ENCODE assay signal across 8 cellular contexts in the genomic region with DNA sequence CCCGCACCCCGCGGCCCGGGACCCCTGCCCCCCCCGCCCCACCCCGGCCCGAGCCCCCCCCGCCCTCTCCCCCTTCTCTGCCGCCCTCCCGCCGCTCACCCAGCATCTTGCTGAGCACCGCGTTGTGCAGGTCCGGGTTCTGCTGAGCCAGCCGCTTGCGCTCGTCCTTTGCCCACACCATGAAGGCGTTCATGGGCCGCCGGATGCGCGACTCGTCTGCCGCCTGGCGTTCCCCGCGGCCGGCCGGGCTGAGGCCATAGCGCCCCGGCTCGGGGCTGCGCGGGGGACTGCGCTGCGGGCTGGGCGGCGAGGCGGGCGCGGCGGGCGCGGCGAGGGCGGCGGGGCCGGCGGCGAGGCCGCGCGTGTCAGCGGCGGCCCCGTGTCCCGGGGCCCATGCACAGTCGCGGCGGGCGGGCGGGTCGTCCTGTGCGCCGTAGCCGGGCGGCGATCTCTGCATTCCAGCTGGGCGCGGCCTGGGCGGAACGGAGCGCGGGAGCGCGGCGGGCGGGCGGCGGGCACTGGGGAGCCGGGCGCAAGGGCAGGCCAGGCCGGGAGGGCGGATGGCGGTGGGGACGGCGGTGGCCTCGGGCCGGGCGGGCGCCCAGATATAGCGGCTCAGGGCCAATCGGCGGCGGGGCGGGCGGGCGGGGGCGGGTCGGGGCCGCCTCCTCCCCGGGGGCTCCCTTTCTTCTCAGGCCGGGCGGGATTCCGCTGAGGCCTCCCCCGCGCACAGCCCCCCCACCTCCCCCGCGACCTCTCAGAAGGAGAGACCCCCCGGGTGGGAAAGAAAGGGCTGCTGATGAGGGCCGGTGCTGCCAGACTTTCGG. TPM values are rescaled to one million over a fixed set of nuclear protein-coding genes. Genes with fewer than 3 reads are reported as not detected.
A peak's percentile ranks its signal among the peaks of the same experiment; 100 is the strongest.
DNase-seq lines count a peak whose midpoint lies in the region; ATAC-seq and TF ChIP-seq lines count a peak whose summit lies in the region.

A gene (minus strand): TSS at position 580 of the 827 bp plus-strand sequence. CDS start 123 bp downstream, at position 457.

- POLR2A ChIA-PET in CD8-positive, alpha-beta T cell (lab: Charles Lee) = no interaction called here

- no peak within 1 kb of the TSS for H3K27ac Mint-ChIP-seq in CD8-positive, alpha-beta T cell
- no peak within 1 kb of the TSS for H3K27ac Mint-ChIP-seq in brain

- H3K9me3 ChIP-seq in CD8-positive, alpha-beta T cell (ENCODE audit: low read length) = no peaks in the 10 kb centered on the region
- H3K9me3 ChIP-seq in lower lobe of right lung = no peaks in the 10 kb centered on the region

- peak; percentile 56 for ATAC-seq in CD8-positive, alpha-beta T cell
- ATAC-seq in lower lobe of right lung (peak in 1 of 2 donors; percentile 14), HG03457 (IDR thresholded peaks at IDR 0.05; ENCODE audit: unreplicated experiment) (no peak), GM18867 (IDR thresholded peaks at IDR 0.05; ENCODE audit: unreplicated experiment) (no peak)

- CTCF ChIA-PET in CD8-positive, alpha-beta T cell (lab: Charles Lee) = no interaction called here

- H3K27ac ChIP-seq in CD8-positive, alpha-beta T cell (ENCODE audit: low read depth, low read length) = no peak within 1 kb of the TSS
- H3K27ac ChIP-seq in lower lobe of right lung = peak within 1 kb of the TSS; percentile 84

- DNase-seq in CD8-positive, alpha-beta T cell = no peak
- DNase-seq in LoVo (ENCODE audit: low spot score) (peak; percentile 33), lower lobe of right lung (no peak), NCI-H1417 treated with DMSO at 0.1 percent for 48 hours (lab: John Stamatoyannopoulos, UW) (no peak), NCI-H187 treated with DMSO at 0.1 percent for 48 hours (lab: John Stamatoyannopoulos, UW) (no peak)

- H3K9me3 Mint-ChIP-seq in CD8-positive, alpha-beta T cell = no peaks in the 10 kb centered on the region
- peaks cover 0 to 3% (median 0%) of the 10 kb centered on the region in 5 experiments for H3K9me3 Mint-ChIP-seq in brain

- H3K27me3 Mint-ChIP-seq in CD8-positive, alpha-beta T cell (ENCODE audit: low read depth) = peaks cover 45% of the 10 kb centered on the region
- H3K27me3 Mint-ChIP-seq in brain = peaks cover 80% of the 10 kb centered on the region

- no peak within 1 kb of the TSS for H3K4me3 ChIP-seq in CD8-positive, alpha-beta T cell (ENCODE audit: low read depth, low read length)
- peak within 1 kb of the TSS; percentile 58 for H3K4me3 ChIP-seq in lower lobe of right lung

- intact Hi-C loops in CD8-positive, alpha-beta T cell (cut with DNase I, micrococcal nuclease) = no loop called here
- intact Hi-C loops in lower lobe of right lung (cut with DNase I) = no loop called here

- H3K4me1 ChIP-seq in CD8-positive, alpha-beta T cell (ENCODE audit: insufficient read depth, low read length) = peaks cover 25% of the 10 kb centered on the region
- H3K4me1 ChIP-seq in lower lobe of right lung = peaks cover 13% of the 10 kb centered on the region

- peak within 1 kb of the TSS; percentile 39 for H3K4me3 Mint-ChIP-seq in CD8-positive, alpha-beta T cell
- peak within 1 kb of the TSS in 3 of 5 experiments; percentile 28 to 73 (median 61) for H3K4me3 Mint-ChIP-seq in brain

- no peaks in the 10 kb centered on the region for H3K36me3 ChIP-seq in CD8-positive, alpha-beta T cell (ENCODE audit: insufficient read depth, low read length)
- no peaks in the 10 kb centered on the region for H3K36me3 ChIP-seq in lower lobe of right lung

- no peaks in the 10 kb centered on the region for H3K36me3 Mint-ChIP-seq in CD8-positive, alpha-beta T cell
- no peaks in the 10 kb centered on the region for H3K36me3 Mint-ChIP-seq in brain

- H3K27me3 ChIP-seq in CD8-positive, alpha-beta T cell (ENCODE audit: insufficient read depth, low read length) = peaks cover 24% of the 10 kb centered on the region
- H3K27me3 ChIP-seq in lower lobe of right lung (ENCODE audit: low read depth) = peaks cover 76% of the 10 kb centered on the region

- H3K4me1 Mint-ChIP-seq in CD8-positive, alpha-beta T cell (ENCODE audit: low read depth) = peaks cover 17% of the 10 kb centered on the region
- peaks cover 17% of the 10 kb centered on the region for H3K4me1 Mint-ChIP-seq in brain

- no peak for TF ChIP-seq CTCF in CD8-positive, alpha-beta T cell (IDR thresholded peaks at IDR 0.05)
- TF ChIP-seq CTCF in brain (conservative IDR thresholded peaks at IDR 0.05) (no peak), lower lobe of right lung (IDR thresholded peaks at IDR 0.05) (no peak)

RNA-seq across cellular contexts. Expression of the gene that starts here (rescaled TPM):
- total RNA-seq in CD8-positive, alpha-beta T cell = not detected
- 7.2 TPM for polyA plus RNA-seq in brain (ENCODE audit: insufficient read depth, low read depth, low replicate concordance)
- 48.3 TPM for total RNA-seq in lower lobe of right lung

Comparison
In these comparisons a context has a peak if more than half of its experiments do, and no peak if none do; other contexts are left out.
1. RNA of the gene that starts here (total RNA-seq): 48.3 TPM in lower lobe of right lung (single experiment); not detected in CD8-positive, alpha-beta T cell; every median in the first group is over 10 times any median in the second.
2. Peak in ATAC-seq in CD8-positive, alpha-beta T cell; RNA of the gene not detected or under 1 TPM.